ENCODE assay signal across 9 cellular contexts in the genomic region with DNA sequence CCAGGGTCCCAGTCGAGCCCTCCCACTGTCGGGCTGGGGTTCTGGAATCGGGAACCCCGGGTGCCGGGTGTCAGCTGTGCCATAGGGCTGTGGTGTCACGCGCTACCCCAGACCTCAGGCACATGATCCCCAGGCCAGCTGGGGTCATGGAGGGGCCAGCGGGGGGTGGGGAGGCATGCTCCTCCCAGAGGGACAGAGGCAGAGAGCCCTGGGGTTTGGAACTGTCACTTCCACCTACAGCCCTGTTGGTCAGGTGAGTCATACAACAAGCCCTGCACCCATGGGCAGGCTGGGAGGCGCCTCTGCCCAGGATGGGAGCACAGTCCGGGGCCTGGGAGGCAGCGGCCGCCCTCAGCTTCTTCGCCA.
DNase-seq lines count a peak whose midpoint lies in the region; ATAC-seq, FAIRE-seq and TF ChIP-seq lines count a peak whose summit lies in the region.
"Had no signal": no experiment of that assay in that cellular context is flagged by ENCODE, and none has a peak within 500 bp of the region (broad histone marks: within the 10 kb centered on the region; RNA-seq: fewer than 3 reads in every experiment).

No MANE protein-coding gene starts in this region.

- H3K4me1 Mint-ChIP-seq in activated naive CD8-positive, alpha-beta T cell treated with anti-CD3 and anti-CD28 coated beads for 36 hours: peaks cover 23% of the 10 kb centered on the region

- H3K27me3 ChIP-seq in right cardiac atrium (ENCODE audit: control insufficient read depth, insufficient read depth): no peaks in the 10 kb centered on the region
- no peaks in the 10 kb centered on the region for H3K27me3 ChIP-seq in upper lobe of right lung

- H3K36me3 ChIP-seq in upper lobe of right lung: peaks cover 7% of the 10 kb centered on the region

- H3K4me3 ChIP-seq in right cardiac atrium (ENCODE audit: low read length): no peak overlapping the region
- H3K4me3 ChIP-seq in upper lobe of right lung: no peak overlapping the region
- H3K4me3 ChIP-seq in lower leg skin (ENCODE audit: low read depth, poor library complexity, severe bottlenecking): no peak overlapping the region

- TF ChIP-seq CTCF in upper lobe of right lung (IDR thresholded peaks at IDR 0.05): no peak
- TF ChIP-seq CTCF in lower leg skin (IDR thresholded peaks at IDR 0.05): no peak

- ATAC-seq in Right ventricle myocardium superior (ENCODE audit: poor library complexity): no peak
- no peak for ATAC-seq in right cardiac atrium
- no peak for ATAC-seq in left colon
- peak; percentile 42 for ATAC-seq in upper lobe of right lung
- no peak for ATAC-seq in HG03457 (IDR thresholded peaks at IDR 0.05; ENCODE audit: unreplicated experiment)

- TF ChIP-seq POLR2A in lower leg skin (IDR thresholded peaks at IDR 0.05): no peak

- H3K27me3 Mint-ChIP-seq in activated naive CD8-positive, alpha-beta T cell treated with anti-CD3 and anti-CD28 coated beads for 36 hours: no peaks in the 10 kb centered on the region

- DNase-seq in Right ventricle myocardium superior (peak; percentile 66), right cardiac atrium (no peak), left colon (peak; percentile 39 to 43), upper lobe of right lung (peak; percentile 85), frontal cortex (ENCODE audit: low spot score in 2 of 2) (no peak), lower leg skin (ENCODE audit: low spot score in 2 of 2) (no peak)
- peak; percentile 28 for DNase-seq in activated naive CD8-positive, alpha-beta T cell treated with anti-CD3 and anti-CD28 coated beads for 36 hours

- no peak overlapping the region for H3K27ac Mint-ChIP-seq in activated naive CD8-positive, alpha-beta T cell treated with anti-CD3 and anti-CD28 coated beads for 36 hours

- WGBS in right cardiac atrium: 78% methylated on average over 13 of the region's 13 CpGs
- WGBS in lower leg skin, 2 donors: 64 to 70% methylated on average over 5 to 12 of the region's 13 CpGs

- H3K4me1 ChIP-seq in right cardiac atrium (ENCODE audit: control insufficient read depth, insufficient read depth, low read length): no peaks in the 10 kb centered on the region
- H3K4me1 ChIP-seq in upper lobe of right lung: peaks cover 38% of the 10 kb centered on the region

- no peaks in the 10 kb centered on the region for H3K9me3 Mint-ChIP-seq in activated naive CD8-positive, alpha-beta T cell treated with anti-CD3 and anti-CD28 coated beads for 36 hours

- H3K27ac ChIP-seq in right cardiac atrium (ENCODE audit: low read length): no peak overlapping the region
- peak overlapping the region; percentile 47 for H3K27ac ChIP-seq in upper lobe of right lung

- no peak for FAIRE-seq in frontal cortex (lab: Jason Lieb, UNC)
- FAIRE-seq: endometrium had no signal

- H3K4me3 Mint-ChIP-seq in activated naive CD8-positive, alpha-beta T cell treated with anti-CD3 and anti-CD28 coated beads for 36 hours: no peak overlapping the region

- intact Hi-C loops in Right ventricle myocardium superior (cut with DNase I): loop anchor here (2.0 kb wide), 1 partner anchor 67 kb away; no protein-coding TSS in a partner anchor
- intact Hi-C loops in right cardiac atrium (cut with DNase I): loop anchor here in 2 of 4 donors (5.0 kb wide), 2 partner anchors 71 to 76 kb away; no protein-coding TSS in a partner anchor
- intact Hi-C loops in left colon (cut with DNase I, micrococcal nuclease): loop anchor here (5.0 to 10.0 kb wide), 2 partner anchors 73 to 106 kb away; a partner anchor contains a TSS
- intact Hi-C loops in upper lobe of right lung (cut with DNase I): no loop called here
- intact Hi-C loops in lower leg skin (cut with DNase I; ENCODE audit: low total_unique reads): loop anchor here (5.0 kb wide), 2 partner anchors 61 to 76 kb away; a partner anchor contains a TSS

- H3K9me3 ChIP-seq in right cardiac atrium (ENCODE audit: control insufficient read depth, low read length) (no peaks in the 10 kb centered on the region), upper lobe of right lung (no peaks in the 10 kb centered on the region)

- H3K36me3 Mint-ChIP-seq in activated naive CD8-positive, alpha-beta T cell treated with anti-CD3 and anti-CD28 coated beads for 36 hours: no peaks in the 10 kb centered on the region

Comparison
In these comparisons a context has a peak if more than half of its experiments do, and no peak if none do; other contexts are left out.
1. DNase-seq: peak in Right ventricle myocardium superior (single experiment), activated naive CD8-positive, alpha-beta T cell treated with anti-CD3 and anti-CD28 coated beads for 36 hours (single experiment), left colon (2 of 2) and upper lobe of right lung (single experiment); none in right cardiac atrium (0 of 3), frontal cortex (0 of 2) and lower leg skin (0 of 2).